1 cellular context compared by ENCODE assay signal in genomic region chr6:114008331-114008730, GRCh38.
TF ChIP-seq lines count a peak whose summit lies in the region.

No MANE protein-coding gene starts in this region.

TF ChIP-seq in HepG2, 621 proteins besides CTCF, POLR2A, EP300 and RAD21:
- TF ChIP-seq MLXIP (CRISPR knock-in tag; IDR thresholded peaks at IDR 0.05; ENCODE audit: borderline replicate concordance) (no peak), SMAD9 (CRISPR knock-in tag; IDR thresholded peaks at IDR 0.05) (no peak), ZNF343 (CRISPR knock-in tag; IDR thresholded peaks at IDR 0.05) (no peak), ZSCAN25 (CRISPR knock-in tag; IDR thresholded peaks at IDR 0.05) (no peak), HNF1A (IDR thresholded peaks at IDR 0.05; ENCODE audit: low read depth) (no peak), HNF1A (CRISPR knock-in tag; IDR thresholded peaks at IDR 0.05; ENCODE audit: borderline replicate concordance) (no peak), ZNF550 (CRISPR knock-in tag; IDR thresholded peaks at IDR 0.05; ENCODE audit: borderline replicate concordance) (no peak), SOX6 (IDR thresholded peaks at IDR 0.05) (no peak), SOX6 (CRISPR knock-in tag; IDR thresholded peaks at IDR 0.05) (no peak), ADNP (CRISPR knock-in tag; IDR thresholded peaks at IDR 0.05) (no peak)
TF ChIP-seq in HepG2: peak in this region for 0.
